ENCODE assay signal across 8 cellular contexts in the genomic region with DNA sequence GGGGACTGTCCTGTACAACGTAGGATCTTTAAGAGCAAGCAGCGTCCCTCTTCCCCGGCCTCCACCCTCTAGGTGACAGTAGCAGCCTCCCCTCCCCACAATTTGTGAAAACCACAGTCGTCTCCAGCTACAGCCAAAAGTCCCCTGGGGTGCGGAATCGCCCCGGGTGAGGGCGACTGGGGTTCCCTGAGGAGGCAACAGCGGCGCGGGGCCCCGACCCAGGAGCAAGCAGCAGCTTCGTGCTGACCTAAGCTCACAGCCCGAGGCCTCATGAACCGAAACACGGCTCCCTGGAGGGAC. TPM values are rescaled to one million over a fixed set of nuclear protein-coding genes. Genes with fewer than 3 reads are reported as not detected.
A peak's percentile ranks its signal among the peaks of the same experiment; 100 is the strongest.
DNase-seq lines count a peak whose midpoint lies in the region; ATAC-seq and TF ChIP-seq lines count a peak whose summit lies in the region.

No MANE protein-coding gene starts in this region.

- peaks cover 0 to 31% of the 10 kb centered on the region in 2 donors for H3K36me3 ChIP-seq in gastrocnemius medialis

- intact Hi-C loops in gastrocnemius medialis (cut with DNase I; ENCODE audit: low total_unique reads), result loop anchor here (1.0 to 10.0 kb wide), 7 partner anchors 311 to 1434 kb away; a partner anchor contains a TSS

- H3K9me3 ChIP-seq in gastrocnemius medialis, result no peaks in the 10 kb centered on the region

- DNase-seq in NCI-H146 (lab: John Stamatoyannopoulos, UW) (peak; percentile 53), NCI-H146 treated with DMSO at 0.1 percent for 48 hours (lab: John Stamatoyannopoulos, UW; ENCODE audit: unreplicated experiment) (no peak), fibroblast of the aortic adventitia (ENCODE audit: low read depth) (no peak), gastrocnemius medialis (peak in 1 of 2 donors; percentile 4), T-helper 9 cell (no peak), hippocampal formation (lab: John Stamatoyannopoulos, UW) (no peak)

- H3K4me1 ChIP-seq in gastrocnemius medialis, result peaks cover 8 to 12% of the 10 kb centered on the region in 2 donors

- ATAC-seq in HG02678 (IDR thresholded peaks at IDR 0.05; ENCODE audit: unreplicated experiment), result peak; percentile 13
- peak; percentile 57 for ATAC-seq in SK-N-SH treated with all-trans-retinoic acid at 6 μM for 48 hours
- ATAC-seq in gastrocnemius medialis, result peak; percentile 17

- TF ChIP-seq POLR2A in gastrocnemius medialis (IDR thresholded peaks at IDR 0.05), result no peak

- in situ Hi-C loops in gastrocnemius medialis (cut with MboI; ENCODE audit: low sequenced_read_pairs in 4 of 4), result loop anchor here in 1 of 4 donors (25.0 kb wide), 1 partner anchor 956 kb away; no protein-coding TSS in a partner anchor

- H3K27ac ChIP-seq in gastrocnemius medialis, result peak overlapping the region; percentile 91 to 96 (median 94)

- TF ChIP-seq CTCF in fibroblast of the aortic adventitia (IDR thresholded peaks at IDR 0.05; ENCODE audit: insufficient read depth, low read length) (no peak), gastrocnemius medialis (IDR thresholded peaks at IDR 0.05 in 4 of 5, conservative IDR thresholded peaks at IDR 0.05 in 1 of 5) (no peak)

- H3K4me3 ChIP-seq in fibroblast of the aortic adventitia (ENCODE audit: low read depth, low read length), result peak overlapping the region; percentile 79
- peak overlapping the region; percentile 74 to 91 (median 83) for H3K4me3 ChIP-seq in gastrocnemius medialis

- no peaks in the 10 kb centered on the region for H3K27me3 ChIP-seq in gastrocnemius medialis

TF ChIP-seq in SK-N-SH treated with all-trans-retinoic acid at 6 μM for 48 hours, 23 proteins besides CTCF, POLR2A, EP300 and RAD21:
- no peak for TF ChIP-seq BACH2 (CRISPR knock-in tag; IDR thresholded peaks at IDR 0.05; ENCODE audit: borderline replicate concordance)
- TF ChIP-seq, protein P1, sequence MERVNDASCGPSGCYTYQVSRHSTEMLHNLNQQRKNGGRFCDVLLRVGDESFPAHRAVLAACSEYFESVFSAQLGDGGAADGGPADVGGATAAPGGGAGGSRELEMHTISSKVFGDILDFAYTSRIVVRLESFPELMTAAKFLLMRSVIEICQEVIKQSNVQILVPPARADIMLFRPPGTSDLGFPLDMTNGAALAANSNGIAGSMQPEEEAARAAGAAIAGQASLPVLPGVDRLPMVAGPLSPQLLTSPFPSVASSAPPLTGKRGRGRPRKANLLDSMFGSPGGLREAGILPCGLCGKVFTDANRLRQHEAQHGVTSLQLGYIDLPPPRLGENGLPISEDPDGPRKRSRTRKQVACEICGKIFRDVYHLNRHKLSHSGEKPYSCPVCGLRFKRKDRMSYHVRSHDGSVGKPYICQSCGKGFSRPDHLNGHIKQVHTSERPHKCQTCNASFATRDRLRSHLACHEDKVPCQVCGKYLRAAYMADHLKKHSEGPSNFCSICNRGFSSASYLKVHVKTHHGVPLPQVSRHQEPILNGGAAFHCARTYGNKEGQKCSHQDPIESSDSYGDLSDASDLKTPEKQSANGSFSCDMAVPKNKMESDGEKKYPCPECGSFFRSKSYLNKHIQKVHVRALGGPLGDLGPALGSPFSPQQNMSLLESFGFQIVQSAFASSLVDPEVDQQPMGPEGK (CRISPR knock-in tag; IDR thresholded peaks at IDR 0.05; ENCODE audit: borderline replicate concordance), result no peak
- no peak for TF ChIP-seq SNAI2 (CRISPR knock-in tag; IDR thresholded peaks at IDR 0.05)
- no peak for TF ChIP-seq PPARA (CRISPR knock-in tag; IDR thresholded peaks at IDR 0.05; ENCODE audit: borderline replicate concordance)
- TF ChIP-seq, protein P2, sequence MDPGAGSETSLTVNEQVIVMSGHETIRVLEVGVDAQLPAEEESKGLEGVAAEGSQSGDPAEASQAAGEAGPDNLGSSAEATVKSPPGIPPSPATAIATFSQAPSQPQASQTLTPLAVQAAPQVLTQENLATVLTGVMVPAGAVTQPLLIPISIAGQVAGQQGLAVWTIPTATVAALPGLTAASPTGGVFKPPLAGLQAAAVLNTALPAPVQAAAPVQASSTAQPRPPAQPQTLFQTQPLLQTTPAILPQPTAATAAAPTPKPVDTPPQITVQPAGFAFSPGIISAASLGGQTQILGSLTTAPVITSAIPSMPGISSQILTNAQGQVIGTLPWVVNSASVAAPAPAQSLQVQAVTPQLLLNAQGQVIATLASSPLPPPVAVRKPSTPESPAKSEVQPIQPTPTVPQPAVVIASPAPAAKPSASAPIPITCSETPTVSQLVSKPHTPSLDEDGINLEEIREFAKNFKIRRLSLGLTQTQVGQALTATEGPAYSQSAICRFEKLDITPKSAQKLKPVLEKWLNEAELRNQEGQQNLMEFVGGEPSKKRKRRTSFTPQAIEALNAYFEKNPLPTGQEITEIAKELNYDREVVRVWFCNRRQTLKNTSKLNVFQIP (CRISPR knock-in tag; IDR thresholded peaks at IDR 0.05; ENCODE audit: borderline replicate concordance, low read depth), result no peak
- no peak for TF ChIP-seq ZFP30 (CRISPR knock-in tag; IDR thresholded peaks at IDR 0.05)
- no peak for TF ChIP-seq ZNF565 (CRISPR knock-in tag; conservative IDR thresholded peaks at IDR 0.05; ENCODE audit: low read depth)

RNA-seq across cellular contexts. Expression of a gene that starts 0.3 kb away (rescaled TPM):
- total RNA-seq in fibroblast of the aortic adventitia (ENCODE audit: low replicate concordance) (17.9 and 25.3 TPM in 2 replicates), gastrocnemius medialis (10 to 100 TPM; 14.4 to 24.5 (median 18.6) TPM)

RNA-seq across cellular contexts. Expression of a gene that starts 0.4 kb away (rescaled TPM):
- total RNA-seq in fibroblast of the aortic adventitia (ENCODE audit: low replicate concordance), result not detected in 2 replicates
- not detected for total RNA-seq in gastrocnemius medialis
